Comparison of ENCODE assay signal across 24 cellular contexts in genomic region chr5:77514457-77514856, GRCh38.
"Had no signal": no experiment of that assay in that cellular context is flagged by ENCODE, and none has a peak within 500 bp of the region (broad histone marks: within the 10 kb centered on the region; RNA-seq: fewer than 3 reads in every experiment).

No MANE protein-coding gene starts in this region.

- H3K27ac ChIP-seq: coronary artery, dorsolateral prefrontal cortex, epithelial cell of prostate, esophagus squamous epithelium, gastrocnemius medialis, heart right ventricle, left lung, lower lobe of right lung had no signal

- H3K4me3 ChIP-seq: coronary artery, dorsolateral prefrontal cortex, esophagus squamous epithelium, gastrocnemius medialis, heart right ventricle, left lung, lower lobe of right lung, mucosa of descending colon had no signal

- H3K27me3 ChIP-seq: dorsolateral prefrontal cortex, gastrocnemius medialis, left lung had no signal

- DNase-seq: dermis blood vessel endothelial cell; dorsolateral prefrontal cortex; effector CD8-positive, alpha-beta T cell; effector memory CD8-positive, alpha-beta T cell; endodermal cell; erythroblast; esophagus squamous epithelium; foreskin fibroblast; foreskin melanocyte; gastrocnemius medialis; glutamatergic neuron; head of caudate nucleus; heart right ventricle; hippocampal formation; left cardiac atrium; left lung; left ventricle myocardium superior; lower lobe of right lung; mesenchymal stem cell; mucosa of descending colon had no signal

- FAIRE-seq: islet of Langerhans, keratinocyte had no signal

- H3K36me3 ChIP-seq: esophagus squamous epithelium, gastrocnemius medialis, heart right ventricle, left lung, lower lobe of right lung had no signal

- H3K9me3 ChIP-seq: esophagus squamous epithelium, gastrocnemius medialis, heart right ventricle, left lung, lower lobe of right lung, mucosa of descending colon had no signal

- H3K4me1 ChIP-seq: esophagus squamous epithelium, gastrocnemius medialis, heart right ventricle, left lung, lower lobe of right lung had no signal
